In genomic region chr3:58519668-58520402, GRCh38 we compare ENCODE assay signal across 1 cellular context.
TF ChIP-seq lines count a peak whose summit lies in the region.

No MANE protein-coding gene starts in this region.

TF ChIP-seq in HepG2, 621 proteins besides CTCF, POLR2A, EP300 and RAD21 (continued from another document and continues in another):
- TF ChIP-seq ZNF460 (CRISPR knock-in tag; IDR thresholded peaks at IDR 0.05; ENCODE audit: borderline replicate concordance) (no peak), KLF15 (CRISPR knock-in tag; IDR thresholded peaks at IDR 0.05; ENCODE audit: borderline replicate concordance) (no peak), STAT6 (CRISPR knock-in tag; IDR thresholded peaks at IDR 0.05; ENCODE audit: borderline replicate concordance) (no peak), ZNF124 (CRISPR knock-in tag; IDR thresholded peaks at IDR 0.05) (no peak), NR2C2 (CRISPR knock-in tag; IDR thresholded peaks at IDR 0.05; ENCODE audit: borderline replicate concordance) (peak; percentile 64), MED8 (CRISPR knock-in tag; IDR thresholded peaks at IDR 0.05; ENCODE audit: insufficient replicate concordance) (no peak), ZNF570 (CRISPR knock-in tag; IDR thresholded peaks at IDR 0.05; ENCODE audit: borderline replicate concordance) (no peak), ZFP37 (CRISPR knock-in tag; IDR thresholded peaks at IDR 0.05; ENCODE audit: borderline replicate concordance) (no peak), HINFP (CRISPR knock-in tag; IDR thresholded peaks at IDR 0.05; ENCODE audit: low read depth) (0 out of 2 replicates have a peak, but pooled peaks have one; percentile 34), ZBTB8A (CRISPR knock-in tag; IDR thresholded peaks at IDR 0.05; ENCODE audit: borderline replicate concordance, low read depth) (no peak), NRL (CRISPR knock-in tag; IDR thresholded peaks at IDR 0.05; ENCODE audit: borderline replicate concordance) (no peak), ZNF260 (CRISPR knock-in tag; IDR thresholded peaks at IDR 0.05; ENCODE audit: borderline replicate concordance, low read depth) (no peak), WIZ (CRISPR knock-in tag; IDR thresholded peaks at IDR 0.05) (no peak), ZNF296 (CRISPR knock-in tag; conservative IDR thresholded peaks at IDR 0.05) (no peak), GMEB1 (CRISPR knock-in tag; IDR thresholded peaks at IDR 0.05; ENCODE audit: borderline replicate concordance) (no peak; the same call in 1 of the 2 replicates), ZNF572 (CRISPR knock-in tag; IDR thresholded peaks at IDR 0.05) (no peak), TFE3 (CRISPR knock-in tag; IDR thresholded peaks at IDR 0.05) (no peak), ZBTB1 (CRISPR knock-in tag; IDR thresholded peaks at IDR 0.05; ENCODE audit: borderline replicate concordance) (no peak), CC2D1A (CRISPR knock-in tag; IDR thresholded peaks at IDR 0.05) (no peak), RFXAP (CRISPR knock-in tag; IDR thresholded peaks at IDR 0.05; ENCODE audit: borderline replicate concordance) (no peak), FLYWCH1 (CRISPR knock-in tag; IDR thresholded peaks at IDR 0.05) (no peak), DZIP1 (CRISPR knock-in tag; IDR thresholded peaks at IDR 0.05) (no peak), GLI4 (CRISPR knock-in tag; IDR thresholded peaks at IDR 0.05; ENCODE audit: borderline replicate concordance) (no peak), MZF1 (CRISPR knock-in tag; IDR thresholded peaks at IDR 0.05; ENCODE audit: borderline replicate concordance) (no peak), NR2F1 (CRISPR knock-in tag; IDR thresholded peaks at IDR 0.05) (peak in 1 of 2 experiments; percentile 60; a peak in 2 of 4 replicates), POLR2G (IDR thresholded peaks at IDR 0.05; ENCODE audit: low read depth, low read length) (no peak; the same call in 1 of the 2 replicates), ERF (CRISPR knock-in tag; IDR thresholded peaks at IDR 0.05) (no peak), DMAP1 (CRISPR knock-in tag; IDR thresholded peaks at IDR 0.05) (peak; percentile 42; the same call in 1 of the 2 replicates), MED13 (CRISPR knock-in tag; IDR thresholded peaks at IDR 0.05) (no peak), POLR2AphosphoS5 (IDR thresholded peaks at IDR 0.05; ENCODE audit: low read depth, low read length) (peak; percentile 57; the same call in 1 of the 2 replicates), HOXA7 (CRISPR knock-in tag; IDR thresholded peaks at IDR 0.05) (no peak), ZKSCAN1 (IDR thresholded peaks at IDR 0.05; ENCODE audit: low read length) (no peak), CSRNP2 (CRISPR knock-in tag; conservative IDR thresholded peaks at IDR 0.05; ENCODE audit: low read depth) (no peak)
- TF ChIP-seq, protein P1, sequence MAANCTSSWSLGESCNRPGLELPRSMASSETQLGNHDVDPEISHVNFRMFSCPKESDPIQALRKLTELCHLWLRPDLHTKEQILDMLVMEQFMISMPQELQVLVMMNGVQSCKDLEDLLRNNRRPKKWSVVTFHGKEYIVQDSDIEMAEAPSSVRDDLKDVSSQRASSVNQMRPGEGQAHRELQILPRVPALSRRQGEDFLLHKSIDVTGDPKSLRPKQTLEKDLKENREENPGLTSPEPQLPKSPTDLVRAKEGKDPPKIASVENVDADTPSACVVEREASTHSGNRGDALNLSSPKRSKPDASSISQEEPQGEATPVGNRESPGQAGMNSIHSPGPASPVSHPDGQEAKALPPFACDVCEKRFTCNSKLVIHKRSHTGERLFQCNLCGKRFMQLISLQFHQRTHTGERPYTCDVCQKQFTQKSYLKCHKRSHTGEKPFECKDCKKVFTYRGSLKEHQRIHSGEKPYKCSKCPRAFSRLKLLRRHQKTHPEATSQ (CRISPR knock-in tag; IDR thresholded peaks at IDR 0.05; ENCODE audit: borderline replicate concordance) = no peak
- TF ChIP-seq, protein P2, sequence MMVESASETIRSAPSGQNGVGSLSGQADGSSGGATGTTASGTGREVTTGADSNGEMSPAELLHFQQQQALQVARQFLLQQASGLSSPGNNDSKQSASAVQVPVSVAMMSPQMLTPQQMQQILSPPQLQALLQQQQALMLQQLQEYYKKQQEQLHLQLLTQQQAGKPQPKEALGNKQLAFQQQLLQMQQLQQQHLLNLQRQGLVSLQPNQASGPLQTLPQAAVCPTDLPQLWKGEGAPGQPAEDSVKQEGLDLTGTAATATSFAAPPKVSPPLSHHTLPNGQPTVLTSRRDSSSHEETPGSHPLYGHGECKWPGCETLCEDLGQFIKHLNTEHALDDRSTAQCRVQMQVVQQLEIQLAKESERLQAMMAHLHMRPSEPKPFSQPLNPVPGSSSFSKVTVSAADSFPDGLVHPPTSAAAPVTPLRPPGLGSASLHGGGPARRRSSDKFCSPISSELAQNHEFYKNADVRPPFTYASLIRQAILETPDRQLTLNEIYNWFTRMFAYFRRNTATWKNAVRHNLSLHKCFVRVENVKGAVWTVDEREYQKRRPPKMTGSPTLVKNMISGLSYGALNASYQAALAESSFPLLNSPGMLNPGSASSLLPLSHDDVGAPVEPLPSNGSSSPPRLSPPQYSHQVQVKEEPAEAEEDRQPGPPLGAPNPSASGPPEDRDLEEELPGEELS (CRISPR knock-in tag; IDR thresholded peaks at IDR 0.05) = peak; percentile 61; the same call in 1 of the 2 replicates
- TF ChIP-seq, protein P3, sequence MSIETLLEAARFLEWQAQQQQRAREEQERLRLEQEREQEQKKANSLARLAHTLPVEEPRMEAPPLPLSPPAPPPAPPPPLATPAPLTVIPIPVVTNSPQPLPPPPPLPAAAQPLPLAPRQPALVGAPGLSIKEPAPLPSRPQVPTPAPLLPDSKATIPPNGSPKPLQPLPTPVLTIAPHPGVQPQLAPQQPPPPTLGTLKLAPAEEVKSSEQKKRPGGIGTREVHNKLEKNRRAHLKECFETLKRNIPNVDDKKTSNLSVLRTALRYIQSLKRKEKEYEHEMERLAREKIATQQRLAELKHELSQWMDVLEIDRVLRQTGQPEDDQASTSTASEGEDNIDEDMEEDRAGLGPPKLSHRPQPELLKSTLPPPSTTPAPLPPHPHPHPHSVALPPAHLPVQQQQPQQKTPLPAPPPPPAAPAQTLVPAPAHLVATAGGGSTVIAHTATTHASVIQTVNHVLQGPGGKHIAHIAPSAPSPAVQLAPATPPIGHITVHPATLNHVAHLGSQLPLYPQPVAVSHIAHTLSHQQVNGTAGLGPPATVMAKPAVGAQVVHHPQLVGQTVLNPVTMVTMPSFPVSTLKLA (IDR thresholded peaks at IDR 0.05) = no peak
- TF ChIP-seq, protein P4, sequence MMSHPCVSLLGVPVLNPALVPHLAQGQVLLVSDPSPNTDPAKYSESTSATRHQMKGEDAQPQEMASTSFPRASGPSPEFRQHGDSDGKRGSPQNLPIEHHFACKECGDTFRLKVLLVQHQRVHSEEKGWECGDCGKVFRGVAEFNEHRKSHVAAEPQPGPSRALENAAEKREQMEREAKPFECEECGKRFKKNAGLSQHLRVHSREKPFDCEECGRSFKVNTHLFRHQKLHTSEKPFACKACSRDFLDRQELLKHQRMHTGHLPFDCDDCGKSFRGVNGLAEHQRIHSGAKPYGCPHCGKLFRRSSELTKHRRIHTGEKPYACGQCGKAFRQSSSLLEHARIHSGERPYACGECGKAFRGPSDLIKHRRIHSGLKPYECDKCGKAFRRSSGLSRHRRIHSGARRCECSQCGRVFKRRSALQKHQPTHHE (CRISPR knock-in tag; IDR thresholded peaks at IDR 0.05; ENCODE audit: borderline replicate concordance) = no peak
- TF ChIP-seq, protein P5, sequence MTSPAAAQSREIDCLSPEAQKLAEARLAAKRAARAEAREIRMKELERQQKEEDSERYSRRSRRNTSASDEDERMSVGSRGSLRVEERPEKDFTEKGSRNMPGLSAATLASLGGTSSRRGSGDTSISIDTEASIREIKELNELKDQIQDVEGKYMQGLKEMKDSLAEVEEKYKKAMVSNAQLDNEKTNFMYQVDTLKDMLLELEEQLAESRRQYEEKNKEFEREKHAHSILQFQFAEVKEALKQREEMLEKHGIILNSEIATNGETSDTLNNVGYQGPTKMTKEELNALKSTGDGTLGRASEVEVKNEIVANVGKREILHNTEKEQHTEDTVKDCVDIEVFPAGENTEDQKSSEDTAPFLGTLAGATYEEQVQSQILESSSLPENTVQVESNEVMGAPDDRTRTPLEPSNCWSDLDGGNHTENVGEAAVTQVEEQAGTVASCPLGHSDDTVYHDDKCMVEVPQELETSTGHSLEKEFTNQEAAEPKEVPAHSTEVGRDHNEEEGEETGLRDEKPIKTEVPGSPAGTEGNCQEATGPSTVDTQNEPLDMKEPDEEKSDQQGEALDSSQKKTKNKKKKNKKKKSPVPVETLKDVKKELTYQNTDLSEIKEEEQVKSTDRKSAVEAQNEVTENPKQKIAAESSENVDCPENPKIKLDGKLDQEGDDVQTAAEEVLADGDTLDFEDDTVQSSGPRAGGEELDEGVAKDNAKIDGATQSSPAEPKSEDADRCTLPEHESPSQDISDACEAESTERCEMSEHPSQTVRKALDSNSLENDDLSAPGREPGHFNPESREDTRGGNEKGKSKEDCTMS (CRISPR knock-in tag; conservative IDR thresholded peaks at IDR 0.05) = no peak
